Comparison of ENCODE assay signal across 8 cellular contexts in the genomic region with DNA sequence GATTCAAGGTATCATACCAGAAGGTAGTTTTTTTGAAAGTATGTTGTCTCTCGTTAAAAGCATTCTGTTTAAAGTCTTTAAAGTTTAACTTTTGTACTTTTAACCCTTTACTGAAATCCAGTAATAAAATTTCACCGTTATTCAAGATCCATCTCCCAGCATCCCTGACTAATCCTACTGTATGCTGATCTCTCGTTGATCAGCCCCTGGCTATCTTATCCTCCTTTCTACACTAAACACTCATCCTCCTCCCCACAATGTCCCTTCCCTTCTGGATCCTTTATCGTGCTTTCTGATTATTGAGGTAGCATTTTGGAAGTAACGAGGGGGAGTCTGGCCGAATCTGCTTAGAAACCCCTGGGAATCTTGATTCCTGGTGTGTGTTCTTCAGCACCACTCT.
DNase-seq lines count a peak whose midpoint lies in the region; ATAC-seq and TF ChIP-seq lines count a peak whose summit lies in the region.

No MANE protein-coding gene starts in this region.

- no peak for TF ChIP-seq CTCF in WI38 (IDR thresholded peaks at IDR 0.05; ENCODE audit: low read depth, low read length)
- TF ChIP-seq CTCF in GM10266 (IDR thresholded peaks at IDR 0.05; ENCODE audit: control insufficient read depth, insufficient read depth, low read depth, missing control alignments), result no peak

- DNase-seq in SIG-M5 treated with dmso at 0.1 percent for 504 hours (lab: John Stamatoyannopoulos, UW; ENCODE audit: unreplicated experiment), result peak; percentile 21
- DNase-seq in SIG-M5 (lab: John Stamatoyannopoulos, UW), result no peak
- no peak for DNase-seq in stimulated activated naive B cell treated with anti-CD40 and anti-IgM and Interleukin-4, amounts not matched to agents 10 μg/mL and 1 μg/mL and 100 μg/mL, for 72 hours
- DNase-seq in GM10266 (ENCODE audit: extremely low spot score), result no peak
- DNase-seq in cerebellar nuclear complex (lab: John Stamatoyannopoulos, UW), result no peak

- H3K36me3 ChIP-seq in iPS-15b (ENCODE audit: control insufficient read depth, insufficient read depth, low read length), result no peaks in the 10 kb centered on the region

- H3K27ac Mint-ChIP-seq in stimulated activated naive B cell treated with anti-CD40 and anti-IgM and Interleukin-4, amounts not matched to agents 10 μg/mL and 1 μg/mL and 100 μg/mL, for 72 hours, result peak overlapping the region; percentile 48

- no peaks in the 10 kb centered on the region for H3K9me3 Mint-ChIP-seq in stimulated activated naive B cell treated with anti-CD40 and anti-IgM and Interleukin-4, amounts not matched to agents 10 μg/mL and 1 μg/mL and 100 μg/mL, for 72 hours

- no peaks in the 10 kb centered on the region for H3K27me3 ChIP-seq in iPS-15b (ENCODE audit: control insufficient read depth, insufficient read depth, low read length)

- H3K4me3 ChIP-seq in WI38 (ENCODE audit: low read depth, low read length), result peak overlapping the region; percentile 95
- peak overlapping the region; percentile 93 for H3K4me3 ChIP-seq in iPS-15b (ENCODE audit: low read depth, low read length)

- no peaks in the 10 kb centered on the region for H3K9me3 ChIP-seq in iPS-15b (ENCODE audit: control insufficient read depth, insufficient read depth, low read length)

- no peaks in the 10 kb centered on the region for H3K4me1 ChIP-seq in iPS-15b (ENCODE audit: control insufficient read depth, insufficient read depth, low read length)

- no peak overlapping the region for H3K9ac ChIP-seq in iPS-15b (ENCODE audit: low read depth, low read length)

- peaks cover 13 to 20% of the 10 kb centered on the region in 2 donors for H3K36me3 Mint-ChIP-seq in stimulated activated naive B cell treated with anti-CD40 and anti-IgM and Interleukin-4, amounts not matched to agents 10 μg/mL and 1 μg/mL and 100 μg/mL, for 72 hours

- no peaks in the 10 kb centered on the region for H3K27me3 Mint-ChIP-seq in stimulated activated naive B cell treated with anti-CD40 and anti-IgM and Interleukin-4, amounts not matched to agents 10 μg/mL and 1 μg/mL and 100 μg/mL, for 72 hours

- peaks cover 30 to 65% of the 10 kb centered on the region in 2 donors for H3K4me1 Mint-ChIP-seq in stimulated activated naive B cell treated with anti-CD40 and anti-IgM and Interleukin-4, amounts not matched to agents 10 μg/mL and 1 μg/mL and 100 μg/mL, for 72 hours

- peak overlapping the region; percentile 85 to 94 for H3K4me3 Mint-ChIP-seq in stimulated activated naive B cell treated with anti-CD40 and anti-IgM and Interleukin-4, amounts not matched to agents 10 μg/mL and 1 μg/mL and 100 μg/mL, for 72 hours

- ATAC-seq in stimulated activated naive B cell treated with anti-CD40 and anti-IgM and Interleukin-4, amounts not matched to agents 10 μg/mL and 1 μg/mL and 100 μg/mL, for 72 hours (replicated peaks), result no peak
- no peak for ATAC-seq in GM18909 (IDR thresholded peaks at IDR 0.05; ENCODE audit: poor library complexity, unreplicated experiment)
